In genomic region chr12:46445093-46445492, GRCh38 we compare ENCODE assay signal across 20 cellular contexts.
DNase-seq lines count a peak whose midpoint lies in the region; ATAC-seq, FAIRE-seq and TF ChIP-seq lines count a peak whose summit lies in the region.
"Had no signal": no experiment of that assay in that cellular context is flagged by ENCODE, and none has a peak within 500 bp of the region (broad histone marks: within the 10 kb centered on the region; RNA-seq: fewer than 3 reads in every experiment).

No MANE protein-coding gene starts in this region.

- no peaks in the 10 kb centered on the region for H4K20me1 ChIP-seq in keratinocyte (ENCODE audit: control insufficient read depth, extremely low read depth, insufficient read depth, low read length)

- 62% methylated on average over 4 of the region's 4 CpGs for WGBS in suprapubic skin

- dilution Hi-C loops in keratinocyte (cut with MboI; ENCODE audit: extremely low pct_ligation_motif_present, low sequenced_read_pairs) = no loop called here

- CTCF ChIA-PET in activated CD4-positive, alpha-beta T cell treated with anti-CD3 and anti-CD28 coated beads, Interleukin-2, amount 10 ng/mL, durations not matched to agents 7 days and 5 days (lab: Charles Lee) = interaction anchor here (1.0 to 1.2 kb wide), 2 partner anchors 10 to 80 kb away, joined by 3 read pairs; no protein-coding TSS in a partner anchor

- no peaks in the 10 kb centered on the region for H3K79me2 ChIP-seq in keratinocyte (ENCODE audit: control insufficient read depth, insufficient read depth, low read length)

- peaks cover 3% of the 10 kb centered on the region for H3K36me3 Mint-ChIP-seq in activated CD4-positive, alpha-beta T cell treated with anti-CD3 and anti-CD28 coated beads, Interleukin-2, amount 10 ng/mL, durations not matched to agents 24 days and 14 days (ENCODE audit: low read depth)
- peaks cover 8% of the 10 kb centered on the region for H3K36me3 Mint-ChIP-seq in activated CD4-positive, alpha-beta T cell treated with anti-CD3 and anti-CD28 coated beads, Interleukin-2, amount 10 ng/mL, durations not matched to agents 7 days and 5 days (ENCODE audit: low read depth)
- H3K36me3 Mint-ChIP-seq in activated T-helper 1 cell treated with anti-CD3 and anti-CD28 coated beads, Interleukin-12 subunit alpha, Interleukin-12 subunit beta, Interleukin-2, Interleukin-4 antibody, amounts not matched to agents 30 ng/mL and 10 ng/mL and 1 ng/mL, durations not matched to agents 14 hours and 24 hours and 36 hours (ENCODE audit: low read depth) = peaks cover 3% of the 10 kb centered on the region

- TF ChIP-seq CTCF in keratinocyte (optimal IDR thresholded peaks at IDR 0.05 in 1 of 3, IDR thresholded peaks at IDR 0.05 in 1 of 3, conservative IDR thresholded peaks at IDR 0.05 in 1 of 3; ENCODE audit: extremely low read depth in 1 of 3, insufficient read depth in 2 of 3, low read length in 3 of 3) = no peak
- no peak for TF ChIP-seq CTCF in suprapubic skin (IDR thresholded peaks at IDR 0.05)
- TF ChIP-seq CTCF in foreskin fibroblast (IDR thresholded peaks at IDR 0.05; ENCODE audit: low read depth, low read length) = no peak

- peak overlapping the region; percentile 73 for H3K27ac ChIP-seq in keratinocyte (ENCODE audit: control insufficient read depth, insufficient read depth, low read length)
- peak overlapping the region; percentile 1 for H3K27ac ChIP-seq in suprapubic skin
- H3K27ac ChIP-seq: HL-60, neutrophil had no signal

- H3K4me1 Mint-ChIP-seq in activated CD4-positive, alpha-beta T cell treated with anti-CD3 and anti-CD28 coated beads, Interleukin-2, amount 10 ng/mL, durations not matched to agents 24 days and 14 days = peaks cover 37% of the 10 kb centered on the region
- peaks cover 23% of the 10 kb centered on the region for H3K4me1 Mint-ChIP-seq in activated CD4-positive, alpha-beta T cell treated with anti-CD3 and anti-CD28 coated beads, Interleukin-2, amount 10 ng/mL, durations not matched to agents 7 days and 5 days
- peaks cover 36% of the 10 kb centered on the region for H3K4me1 Mint-ChIP-seq in activated T-helper 1 cell treated with anti-CD3 and anti-CD28 coated beads, Interleukin-12 subunit alpha, Interleukin-12 subunit beta, Interleukin-2, Interleukin-4 antibody, amounts not matched to agents 30 ng/mL and 10 ng/mL and 1 ng/mL, durations not matched to agents 14 hours and 24 hours and 36 hours (ENCODE audit: low read depth)

- H3K9me1 ChIP-seq in keratinocyte (ENCODE audit: control insufficient read depth, extremely low read depth, insufficient read depth, low read length) = no peaks in the 10 kb centered on the region

- TF ChIP-seq EP300 in suprapubic skin (IDR thresholded peaks at IDR 0.05) = no peak

- no peak for DNase-seq in activated CD4-positive, alpha-beta T cell treated with anti-CD3 and anti-CD28 coated beads, Interleukin-2, amount 10 ng/mL, durations not matched to agents 24 days and 14 days
- DNase-seq in activated CD4-positive, alpha-beta T cell treated with anti-CD3 and anti-CD28 coated beads, Interleukin-2, amount 10 ng/mL, durations not matched to agents 7 days and 5 days = no peak
- no peak for DNase-seq in activated T-helper 1 cell treated with anti-CD3 and anti-CD28 coated beads, Interleukin-12 subunit alpha, Interleukin-12 subunit beta, Interleukin-2, Interleukin-4 antibody, amounts not matched to agents 30 ng/mL and 10 ng/mL and 1 ng/mL, durations not matched to agents 14 hours and 24 hours and 36 hours (ENCODE audit: low spot score)
- DNase-seq in keratinocyte (ENCODE audit: low read depth, low spot score) (no peak), suprapubic skin (ENCODE audit: low spot score in 2 of 2) (no peak), foreskin fibroblast (no peak)
- DNase-seq: 8988T; activated CD4-positive, alpha-beta T cell treated with anti-CD3 and anti-CD28 coated beads for 36 hours; left ventricle myocardium superior; MM.1S; NCI-H146; NCI-H2171; SHP77; stimulated activated CD4-positive, alpha-beta T cell treated with anti-CD3 and anti-CD28 coated beads, Interleukin-15, amount 100 ng/mL, for 24 hours had no signal

- peak overlapping the region; percentile 70 for H3K4me2 ChIP-seq in keratinocyte (ENCODE audit: control insufficient read depth, extremely low read depth, insufficient read depth, low read depth, low read length)

- peak overlapping the region; percentile 5 for H2AFZ ChIP-seq in keratinocyte (ENCODE audit: control insufficient read depth, low read length)

- no peak for FAIRE-seq in keratinocyte (lab: Jason Lieb, UNC)

- no peaks in the 10 kb centered on the region for H3K36me3 ChIP-seq in keratinocyte (ENCODE audit: control insufficient read depth in 2 of 2, extremely low read depth in 1 of 2, insufficient read depth in 2 of 2, low read length in 2 of 2)
- no peaks in the 10 kb centered on the region for H3K36me3 ChIP-seq in suprapubic skin
- H3K36me3 ChIP-seq: neutrophil, right atrium auricular region had no signal

- H3K27me3 Mint-ChIP-seq in activated CD4-positive, alpha-beta T cell treated with anti-CD3 and anti-CD28 coated beads, Interleukin-2, amount 10 ng/mL, durations not matched to agents 24 days and 14 days = no peaks in the 10 kb centered on the region
- no peaks in the 10 kb centered on the region for H3K27me3 Mint-ChIP-seq in activated CD4-positive, alpha-beta T cell treated with anti-CD3 and anti-CD28 coated beads, Interleukin-2, amount 10 ng/mL, durations not matched to agents 7 days and 5 days
- no peaks in the 10 kb centered on the region for H3K27me3 Mint-ChIP-seq in activated T-helper 1 cell treated with anti-CD3 and anti-CD28 coated beads, Interleukin-12 subunit alpha, Interleukin-12 subunit beta, Interleukin-2, Interleukin-4 antibody, amounts not matched to agents 30 ng/mL and 10 ng/mL and 1 ng/mL, durations not matched to agents 14 hours and 24 hours and 36 hours (ENCODE audit: insufficient read depth)
- H3K27me3 Mint-ChIP-seq: activated CD4-positive, alpha-beta T cell treated with anti-CD3 and anti-CD28 coated beads for 36 hours had no signal

- no peaks in the 10 kb centered on the region for H3K9me3 ChIP-seq in keratinocyte (ENCODE audit: control insufficient read depth, low read depth, low read length)
- no peaks in the 10 kb centered on the region for H3K9me3 ChIP-seq in suprapubic skin
- H3K9me3 ChIP-seq: neutrophil, right atrium auricular region had no signal

- H3K4me1 ChIP-seq in keratinocyte (ENCODE audit: control insufficient read depth, extremely low read depth, insufficient read depth, low read length) (peaks cover 59% of the 10 kb centered on the region), suprapubic skin (peaks cover 39% of the 10 kb centered on the region)

- H3K9ac ChIP-seq in keratinocyte (ENCODE audit: control insufficient read depth, extremely low read depth, insufficient read depth, low read length) = peak overlapping the region; percentile 42

- H3K9me3 Mint-ChIP-seq in activated CD4-positive, alpha-beta T cell treated with anti-CD3 and anti-CD28 coated beads, Interleukin-2, amount 10 ng/mL, durations not matched to agents 24 days and 14 days = peaks cover 4% of the 10 kb centered on the region
- H3K9me3 Mint-ChIP-seq in activated CD4-positive, alpha-beta T cell treated with anti-CD3 and anti-CD28 coated beads, Interleukin-2, amount 10 ng/mL, durations not matched to agents 7 days and 5 days = peaks cover 3% of the 10 kb centered on the region
- no peaks in the 10 kb centered on the region for H3K9me3 Mint-ChIP-seq in activated T-helper 1 cell treated with anti-CD3 and anti-CD28 coated beads, Interleukin-12 subunit alpha, Interleukin-12 subunit beta, Interleukin-2, Interleukin-4 antibody, amounts not matched to agents 30 ng/mL and 10 ng/mL and 1 ng/mL, durations not matched to agents 14 hours and 24 hours and 36 hours

- TF ChIP-seq POLR2A in suprapubic skin (IDR thresholded peaks at IDR 0.05) = no peak

- no peak overlapping the region for H3K4me3 Mint-ChIP-seq in activated CD4-positive, alpha-beta T cell treated with anti-CD3 and anti-CD28 coated beads, Interleukin-2, amount 10 ng/mL, durations not matched to agents 24 days and 14 days
- H3K4me3 Mint-ChIP-seq in activated CD4-positive, alpha-beta T cell treated with anti-CD3 and anti-CD28 coated beads, Interleukin-2, amount 10 ng/mL, durations not matched to agents 7 days and 5 days = no peak overlapping the region
- H3K4me3 Mint-ChIP-seq in activated T-helper 1 cell treated with anti-CD3 and anti-CD28 coated beads, Interleukin-12 subunit alpha, Interleukin-12 subunit beta, Interleukin-2, Interleukin-4 antibody, amounts not matched to agents 30 ng/mL and 10 ng/mL and 1 ng/mL, durations not matched to agents 14 hours and 24 hours and 36 hours = no peak overlapping the region
- H3K4me3 Mint-ChIP-seq: activated CD4-positive, alpha-beta T cell treated with anti-CD3 and anti-CD28 coated beads for 36 hours had no signal

- intact Hi-C loops in activated CD4-positive, alpha-beta T cell treated with anti-CD3 and anti-CD28 coated beads, Interleukin-2, amount 10 ng/mL, durations not matched to agents 24 days and 14 days (cut with micrococcal nuclease) = no loop called here
- intact Hi-C loops in activated T-helper 1 cell treated with anti-CD3 and anti-CD28 coated beads, Interleukin-12 subunit alpha, Interleukin-12 subunit beta, Interleukin-2, Interleukin-4 antibody, amounts not matched to agents 30 ng/mL and 10 ng/mL and 1 ng/mL, durations not matched to agents 14 hours and 24 hours and 36 hours (cut with micrococcal nuclease) = no loop called here

- POLR2A ChIA-PET in activated CD4-positive, alpha-beta T cell treated with anti-CD3 and anti-CD28 coated beads, Interleukin-2, amount 10 ng/mL, durations not matched to agents 7 days and 5 days (lab: Charles Lee) = no interaction called here

- ATAC-seq in GM19395 (IDR thresholded peaks at IDR 0.05; ENCODE audit: unreplicated experiment) (no peak), HG03469 (IDR thresholded peaks at IDR 0.05; ENCODE audit: unreplicated experiment) (no peak)
- ATAC-seq: activated CD4-positive, alpha-beta T cell treated with anti-CD3 and anti-CD28 coated beads for 36 hours; activated naive CD4-positive, alpha-beta T cell treated with anti-CD3 and anti-CD28 coated beads, Interleukin-2, amount 50 U/mL, for 72 hours; left ventricle myocardium superior had no signal

- H3K27me3 ChIP-seq in keratinocyte (ENCODE audit: control insufficient read depth, extremely low read depth, insufficient read depth, low read length) (no peaks in the 10 kb centered on the region), suprapubic skin (no peaks in the 10 kb centered on the region)
- H3K27me3 ChIP-seq: neutrophil, right atrium auricular region had no signal

- H3K4me3 ChIP-seq in keratinocyte (ENCODE audit: control insufficient read depth in 2 of 3, extremely low read depth in 1 of 3, insufficient read depth in 2 of 3, low read depth in 1 of 3, low read length in 3 of 3) (peak overlapping the region in 1 of 3 experiments; percentile 8), suprapubic skin (no peak overlapping the region), foreskin fibroblast (ENCODE audit: low read depth in 1 of 2, low read length in 2 of 2) (no peak overlapping the region)
- H3K4me3 ChIP-seq: right atrium auricular region had no signal

- H3K27ac Mint-ChIP-seq in activated CD4-positive, alpha-beta T cell treated with anti-CD3 and anti-CD28 coated beads, Interleukin-2, amount 10 ng/mL, durations not matched to agents 24 days and 14 days = peak overlapping the region; percentile 4
- no peak overlapping the region for H3K27ac Mint-ChIP-seq in activated CD4-positive, alpha-beta T cell treated with anti-CD3 and anti-CD28 coated beads, Interleukin-2, amount 10 ng/mL, durations not matched to agents 7 days and 5 days
- H3K27ac Mint-ChIP-seq in activated T-helper 1 cell treated with anti-CD3 and anti-CD28 coated beads, Interleukin-12 subunit alpha, Interleukin-12 subunit beta, Interleukin-2, Interleukin-4 antibody, amounts not matched to agents 30 ng/mL and 10 ng/mL and 1 ng/mL, durations not matched to agents 14 hours and 24 hours and 36 hours = peak overlapping the region; percentile 30
- H3K27ac Mint-ChIP-seq: activated CD4-positive, alpha-beta T cell treated with anti-CD3 and anti-CD28 coated beads for 36 hours; activated naive CD4-positive, alpha-beta T cell treated with anti-CD3 and anti-CD28 coated beads, Interleukin-2, amount 50 U/mL, for 72 hours had no signal
